ENCODE assay signal across 8 cellular contexts in the genomic region with DNA sequence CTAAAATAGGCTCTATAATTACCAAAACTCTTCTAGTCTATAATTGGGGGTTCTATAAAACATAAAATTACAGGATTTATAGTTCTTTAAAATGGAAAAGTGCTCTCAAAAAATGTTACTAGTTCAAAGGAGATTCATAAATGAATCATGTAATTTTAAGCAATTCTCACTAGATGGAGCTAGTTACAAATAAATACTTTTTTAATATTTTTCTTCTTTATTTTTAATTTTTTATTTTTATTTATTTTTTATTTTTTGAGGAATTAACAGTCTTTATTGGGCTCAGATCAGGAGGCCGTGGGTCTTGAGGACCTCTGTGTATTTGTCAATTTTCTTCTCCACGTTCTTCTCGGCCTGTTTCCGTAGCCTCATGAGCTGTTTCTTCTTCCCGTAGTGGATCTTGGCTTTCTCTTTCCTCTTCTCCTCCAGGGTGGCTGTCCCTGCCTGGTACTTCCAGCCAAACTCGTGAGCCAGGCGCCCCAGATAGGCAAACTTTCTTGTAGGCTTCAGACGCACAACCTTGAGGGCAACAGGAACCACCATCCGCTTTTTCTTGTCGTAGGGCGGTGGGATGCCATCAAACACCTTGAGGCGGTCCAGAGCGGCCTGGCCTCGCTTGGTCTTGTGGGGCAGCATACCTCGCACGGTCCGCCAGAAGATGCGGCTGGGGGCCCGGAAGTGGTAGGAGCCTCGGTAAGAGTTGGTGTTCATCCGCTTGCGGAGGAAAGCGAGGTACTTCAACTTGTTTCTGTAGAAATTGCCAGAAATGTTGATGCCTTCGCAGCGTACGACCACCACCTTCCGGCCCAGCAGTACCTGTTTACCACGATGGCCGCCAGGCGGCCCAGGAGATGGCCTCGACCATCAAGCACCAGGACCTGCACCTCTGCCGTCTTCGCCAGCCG.
DNase-seq lines count a peak whose midpoint lies in the region; ATAC-seq, FAIRE-seq and TF ChIP-seq lines count a peak whose summit lies in the region.
"Not testable (repeated sequence)": the region's sequence is repeated elsewhere in the genome, so short reads cannot be mapped to it uniquely, and the experiment has no call there.

No MANE protein-coding gene starts in this region.

- not testable (repeated sequence) for H3K36me3 Mint-ChIP-seq in activated T-cell treated with anti-CD3 and anti-CD28 coated beads, Interleukin-2, amount 50 U/mL, for 4 hours (ENCODE audit: insufficient read depth); dendritic cell treated with granulocyte-macrophage colony-stimulating factor and Interleukin-4, amounts not matched to agents 40 ng/mL and 50 ng/mL, for 4 days (ENCODE audit: low read depth)

- H3K4me1 Mint-ChIP-seq in activated T-cell treated with anti-CD3 and anti-CD28 coated beads, Interleukin-2, amount 50 U/mL, for 4 hours (ENCODE audit: low read depth): not testable (repeated sequence)
- H3K4me1 Mint-ChIP-seq in dendritic cell treated with granulocyte-macrophage colony-stimulating factor and Interleukin-4, amounts not matched to agents 40 ng/mL and 50 ng/mL, for 4 days (ENCODE audit: low read depth): peaks cover 18% of the 10 kb centered on the region

- H3K4me1 ChIP-seq in hepatocyte (ENCODE audit: insufficient read depth); smooth muscle cell (ENCODE audit: low read depth): not testable (repeated sequence)

- not testable (repeated sequence) for H3K27ac ChIP-seq in hepatocyte; smooth muscle cell (ENCODE audit: low read depth)

- TF ChIP-seq CTCF in hepatocyte (IDR thresholded peaks at IDR 0.05; ENCODE audit: poor library complexity): peak; percentile 52
- peak; percentile 43 for TF ChIP-seq CTCF in smooth muscle cell (IDR thresholded peaks at IDR 0.05; ENCODE audit: borderline replicate concordance, insufficient read depth, poor library complexity, severe bottlenecking)

- not testable (repeated sequence) for H3K79me2 ChIP-seq in hepatocyte; smooth muscle cell (ENCODE audit: low read depth)

- not testable (repeated sequence) for H3K9me3 ChIP-seq in hepatocyte (ENCODE audit: low read depth); smooth muscle cell (replicated peaks; ENCODE audit: low read depth)

- intact Hi-C loops in dendritic cell treated with granulocyte-macrophage colony-stimulating factor and Interleukin-4, amounts not matched to agents 40 ng/mL and 50 ng/mL, for 4 days (cut with micrococcal nuclease): loop anchor here (10.0 kb wide), 1 partner anchor 383 kb away; no protein-coding TSS in a partner anchor

- peak overlapping the region; percentile 69 for H3K4me3 Mint-ChIP-seq in activated T-cell treated with anti-CD3 and anti-CD28 coated beads, Interleukin-2, amount 50 U/mL, for 4 hours
- peak overlapping the region; percentile 66 for H3K4me3 Mint-ChIP-seq in dendritic cell treated with granulocyte-macrophage colony-stimulating factor and Interleukin-4, amounts not matched to agents 40 ng/mL and 50 ng/mL, for 4 days

- FAIRE-seq in A204.1 (lab: Jason Lieb, UNC): peak; percentile 98

- not testable (repeated sequence) for H3K27me3 ChIP-seq in hepatocyte; smooth muscle cell (ENCODE audit: low read depth)

- H3K9ac ChIP-seq in smooth muscle cell (ENCODE audit: low read depth): not testable (repeated sequence)

- WGBS in hepatocyte (ENCODE audit: low lambda C conversion rate, missing lambda C conversion rate): 86% methylated on average over 34 of the region's 34 CpGs
- WGBS in smooth muscle cell (ENCODE audit: low lambda C conversion rate): 87% methylated on average over 34 of the region's 34 CpGs

- not testable (repeated sequence) for H3F3A ChIP-seq in smooth muscle cell (ENCODE audit: low read depth)

- not testable (repeated sequence) for H4K20me1 ChIP-seq in hepatocyte (ENCODE audit: insufficient read depth, poor library complexity, severe bottlenecking); smooth muscle cell (ENCODE audit: low read depth)

- H3K36me3 ChIP-seq in hepatocyte (replicated peaks; ENCODE audit: insufficient read depth, low read depth); smooth muscle cell (ENCODE audit: low read depth): not testable (repeated sequence)

- not testable (repeated sequence) for H3K4me3 ChIP-seq in hepatocyte, smooth muscle cell

- H2AFZ ChIP-seq in hepatocyte; smooth muscle cell (ENCODE audit: low read depth): not testable (repeated sequence)

- not testable (repeated sequence) for H3K27me3 Mint-ChIP-seq in activated T-cell treated with anti-CD3 and anti-CD28 coated beads, Interleukin-2, amount 50 U/mL, for 4 hours (ENCODE audit: low read depth); dendritic cell treated with granulocyte-macrophage colony-stimulating factor and Interleukin-4, amounts not matched to agents 40 ng/mL and 50 ng/mL, for 4 days

- H3K27ac Mint-ChIP-seq in dendritic cell treated with granulocyte-macrophage colony-stimulating factor and Interleukin-4, amounts not matched to agents 40 ng/mL and 50 ng/mL, for 4 days: not testable (repeated sequence)

- DNase-seq in ELF-1 (ENCODE audit: low read depth, low spot score) (peak; percentile 32), LoVo (ENCODE audit: low spot score) (peak; percentile 54), SHP77 (lab: John Stamatoyannopoulos, UW) (peak; percentile 20 to 39)
- DNase-seq in activated T-cell treated with anti-CD3 and anti-CD28 coated beads, Interleukin-2, amount 50 U/mL, for 4 hours; hepatocyte (ENCODE audit: low spot score); smooth muscle cell (lab: John Stamatoyannopoulos, UW; ENCODE audit: unreplicated experiment): not testable (repeated sequence)

- H3K9me3 Mint-ChIP-seq in activated T-cell treated with anti-CD3 and anti-CD28 coated beads, Interleukin-2, amount 50 U/mL, for 4 hours; dendritic cell treated with granulocyte-macrophage colony-stimulating factor and Interleukin-4, amounts not matched to agents 40 ng/mL and 50 ng/mL, for 4 days: not testable (repeated sequence)

- ATAC-seq in activated T-cell treated with anti-CD3 and anti-CD28 coated beads, Interleukin-2, amount 50 U/mL, for 4 hours: not testable (repeated sequence)

- H3K4me2 ChIP-seq in hepatocyte, smooth muscle cell: not testable (repeated sequence)

- H3K9me2 ChIP-seq in hepatocyte (replicated peaks; ENCODE audit: insufficient read depth): not testable (repeated sequence)
